ENCODE assay signal across 8 cellular contexts in the genomic region with DNA sequence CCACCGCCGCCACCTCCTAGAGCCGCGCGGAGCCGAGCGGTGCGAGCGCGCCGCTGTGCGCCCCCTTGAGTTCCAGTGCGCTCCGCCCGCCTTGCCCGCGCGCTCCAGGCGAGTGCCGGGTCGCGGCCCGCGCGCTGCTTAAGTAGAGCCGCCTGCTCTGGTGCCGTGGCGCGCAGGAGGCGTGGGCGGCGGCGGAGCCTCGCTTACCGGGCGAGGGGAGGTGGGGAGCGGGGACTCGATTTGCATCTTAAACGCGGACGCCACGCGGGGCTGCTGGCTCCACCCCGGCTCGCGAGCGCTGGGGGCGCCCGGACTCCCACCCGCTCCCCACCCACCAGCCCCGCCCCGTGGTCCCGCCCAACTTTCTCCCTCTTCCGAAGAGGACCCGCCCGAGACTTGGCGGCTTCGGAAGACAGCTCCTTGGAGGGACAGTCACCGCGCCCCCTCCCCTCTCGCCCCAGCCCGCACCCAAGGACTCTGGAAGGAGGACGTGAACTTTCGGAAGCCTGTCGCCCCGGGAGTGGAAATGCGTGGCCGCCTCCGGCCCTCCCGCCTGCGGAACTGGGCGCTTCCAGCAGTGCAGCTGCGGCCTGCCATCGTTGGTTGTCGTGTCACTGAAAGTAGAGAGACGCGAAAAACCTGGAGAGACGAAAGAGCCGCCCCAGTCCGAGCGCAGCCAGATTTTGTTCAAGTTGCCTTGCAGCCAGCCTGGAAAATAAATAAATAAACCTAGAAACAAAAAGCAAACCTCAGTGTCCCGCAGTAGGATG.
A peak's percentile ranks its signal among the peaks of the same experiment; 100 is the strongest.
DNase-seq lines count a peak whose midpoint lies in the region; ATAC-seq and TF ChIP-seq lines count a peak whose summit lies in the region.

A gene (minus strand): TSS at position 114 of the 770 bp plus-strand sequence. CDS start 257 bp downstream, outside the sequence.

- DNase-seq in NT2/D1 (ENCODE audit: low read depth, low spot score) (peak; percentile 72), erythroblast (lab: John Stamatoyannopoulos, UW) (peak; percentile 79 to 82)
- DNase-seq in activated T-cell treated with anti-CD3 and anti-CD28 coated beads, Interleukin-2, amount 50 U/mL, for 1 hour: peak; percentile 85
- peak; percentile 67 to 73 for DNase-seq in stimulated activated CD8-positive, alpha-beta memory T cell treated with anti-CD3 and anti-CD28 coated beads, Interleukin-4, amount 100 ng/mL, for 4 hours (ENCODE audit: low read depth in 2 of 2, low spot score in 1 of 2)

- H3K4me3 ChIP-seq in BLaER1 (peak within 1 kb of the TSS; percentile 74), NT2/D1 (ENCODE audit: insufficient read length, low read depth) (peak within 1 kb of the TSS; percentile 70), mucosa of stomach (ENCODE audit: low read length) (peak within 1 kb of the TSS; percentile 65)

- H3K9me3 ChIP-seq in BLaER1 (no peaks in the 10 kb centered on the region), NT2/D1 (ENCODE audit: insufficient read depth, low read length) (no peaks in the 10 kb centered on the region), mucosa of stomach (ENCODE audit: control insufficient read depth, low read length) (no peaks in the 10 kb centered on the region)

- H3K27ac ChIP-seq in BLaER1: peak within 1 kb of the TSS; percentile 67

- TF ChIP-seq POLR2A in GM19099 (IDR thresholded peaks at IDR 0.05; ENCODE audit: extremely low read depth, insufficient read length, low read depth) (peak; percentile 95), erythroblast (IDR thresholded peaks at IDR 0.05; ENCODE audit: low read length) (no peak)

- H3K36me3 ChIP-seq in BLaER1: no peaks in the 10 kb centered on the region
- peaks cover 3% of the 10 kb centered on the region for H3K36me3 ChIP-seq in NT2/D1 (ENCODE audit: insufficient read depth, insufficient read length, low read length)
- no peaks in the 10 kb centered on the region for H3K36me3 ChIP-seq in mucosa of stomach (ENCODE audit: control insufficient read depth, insufficient read depth, low read length)

- peak within 1 kb of the TSS; percentile 98 for H3K4me2 ChIP-seq in BLaER1

- peaks cover 38% of the 10 kb centered on the region for H3K4me1 ChIP-seq in BLaER1
- no peaks in the 10 kb centered on the region for H3K4me1 ChIP-seq in NT2/D1 (ENCODE audit: insufficient read depth, insufficient read length)
- H3K4me1 ChIP-seq in mucosa of stomach (ENCODE audit: control insufficient read depth, insufficient read depth, low read length): peaks cover 9% of the 10 kb centered on the region

- peak; percentile 69 for ATAC-seq in HG03354 (IDR thresholded peaks at IDR 0.05; ENCODE audit: poor library complexity, severe bottlenecking, unreplicated experiment)

- H3K27me3 ChIP-seq in BLaER1: no peaks in the 10 kb centered on the region
- peaks cover 24% of the 10 kb centered on the region for H3K27me3 ChIP-seq in NT2/D1 (ENCODE audit: insufficient read depth, insufficient read length)
- H3K27me3 ChIP-seq in mucosa of stomach (ENCODE audit: control insufficient read depth, insufficient read depth, low read length): peaks cover 31% of the 10 kb centered on the region

- H3K9ac ChIP-seq in BLaER1 (peak within 1 kb of the TSS; percentile 79), NT2/D1 (ENCODE audit: insufficient read length, low read depth) (peak within 1 kb of the TSS; percentile 85), mucosa of stomach (ENCODE audit: low read length) (peak within 1 kb of the TSS; percentile 60)

- no peaks in the 10 kb centered on the region for H4K20me1 ChIP-seq in BLaER1

Comparison
In these comparisons a context has a peak if more than half of its experiments do, and no peak if none do; other contexts are left out.
1. Peak in every context shown above with its lines: DNase-seq, ATAC-seq, H3K4me3 ChIP-seq and H3K27ac ChIP-seq.